25 cellular contexts compared by ENCODE assay signal in genomic region chr15:93981706-93982105, GRCh38.
"Had no signal": no experiment of that assay in that cellular context is flagged by ENCODE, and none has a peak within 500 bp of the region (broad histone marks: within the 10 kb centered on the region; RNA-seq: fewer than 3 reads in every experiment).

No MANE protein-coding gene starts in this region.

- H3K4me1 ChIP-seq: ascending aorta, colonic mucosa, parathyroid adenoma, right lobe of liver, tibial artery had no signal

- DNase-seq: activated CD4-positive, CD25-positive, alpha-beta regulatory T cell treated with anti-CD3 and anti-CD28 coated beads, Interleukin-2, amount 50 U/mL, for 72 hours; activated CD8-positive, alpha-beta memory T cell treated with anti-CD3 and anti-CD28 coated beads for 24 hours; activated CD8-positive, alpha-beta memory T cell treated with anti-CD3 and anti-CD28 coated beads, Interleukin-2, amount 50 U/mL, for 4 hours; activated T-cell treated with anti-CD3 and anti-CD28 coated beads, Interleukin-2, amount 50 U/mL, for 24 hours; brain microvascular endothelial cell; colonic mucosa; dorsolateral prefrontal cortex; effector memory CD8-positive, alpha-beta T cell; esophagus squamous epithelium; nucleus accumbens; right lobe of liver; stimulated activated CD4-positive, alpha-beta T cell treated with anti-CD3 and anti-CD28 coated beads, Interleukin-2, amount 100 ng/mL, for 48 hours; stimulated activated CD8-positive, alpha-beta memory T cell treated with anti-CD3 and anti-CD28 coated beads, Interleukin-4, amount 100 ng/mL, for 48 hours; stimulated activated naive B cell treated with anti-CD40 and anti-IgM and Interleukin-4, amounts not matched to agents 10 μg/mL and 1 μg/mL and 100 μg/mL, for 72 hours; T-cell; WERI-Rb-1 had no signal

- H3K27ac ChIP-seq: ascending aorta, brain microvascular endothelial cell, colonic mucosa, parathyroid adenoma, right lobe of liver, tibial artery, WERI-Rb-1 had no signal

- H3K9me3 ChIP-seq: ascending aorta, colonic mucosa, esophagus squamous epithelium, right lobe of liver, tibial artery had no signal

- ATAC-seq: activated naive CD4-positive, alpha-beta T cell treated with anti-CD3 and anti-CD28 coated beads, Interleukin-2, amount 50 U/mL, for 72 hours; activated T-helper 17 cell treated with anti-CD3 and anti-CD28 coated beads, Interleukin-2, amount 50 U/mL, for 72 hours; effector memory CD8-positive, alpha-beta T cell; left lobe of liver; natural killer cell treated with Interleukin-12 subunit alpha and Interleukin-12 subunit beta and Interleukin-15 and Interleukin-18, amount 100 ng/mL, for 72 hours; right lobe of liver; SK-N-SH treated with all-trans-retinoic acid at 6 μM for 48 hours; stimulated activated naive B cell treated with anti-CD40 and anti-IgM and Interleukin-4, amounts not matched to agents 10 μg/mL and 1 μg/mL and 100 μg/mL, for 72 hours; T-cell had no signal

- H3K36me3 ChIP-seq: ascending aorta, brain microvascular endothelial cell, colonic mucosa, esophagus squamous epithelium, right lobe of liver, tibial artery, WERI-Rb-1 had no signal

- H3K4me3 ChIP-seq: ascending aorta, colonic mucosa, dorsolateral prefrontal cortex, esophagus squamous epithelium, lung, right lobe of liver, tibial artery had no signal

- H3K27me3 ChIP-seq: ascending aorta, brain microvascular endothelial cell, colonic mucosa, esophagus squamous epithelium, right lobe of liver, tibial artery had no signal
